ENCODE assay signal across 20 cellular contexts in genomic region chr1:31989964-31990363, GRCh38. TPM values are rescaled to one million over a fixed set of nuclear protein-coding genes. Genes with fewer than 3 reads are reported as not detected.
DNase-seq lines count a peak whose midpoint lies in the region; ATAC-seq lines count a peak whose summit lies in the region.
"Had no signal": no experiment of that assay in that cellular context is flagged by ENCODE, and none has a peak within 500 bp of the region (broad histone marks: within the 10 kb centered on the region; RNA-seq: fewer than 3 reads in every experiment).

No MANE protein-coding gene starts in this region.

- peaks cover 23% of the 10 kb centered on the region for H3K4me1 Mint-ChIP-seq in T-helper 2 cell treated with Interferon-gamma antibody and Interleukin-4, amounts not matched to agents 5 μg/mL and 100 μg/mL, for 36 hours (ENCODE audit: low read depth)
- H3K4me1 Mint-ChIP-seq in activated naive CD8-positive, alpha-beta T cell treated with anti-CD3 and anti-CD28 coated beads for 36 hours = peaks cover 14% of the 10 kb centered on the region
- peaks cover 16% of the 10 kb centered on the region for H3K4me1 Mint-ChIP-seq in activated naive CD8-positive, alpha-beta T cell treated with anti-CD3 and anti-CD28 coated beads, Interleukin-2, amount 50 U/mL, for 24 hours
- H3K4me1 Mint-ChIP-seq in T-helper 17 cell = peaks cover 30% of the 10 kb centered on the region
- H3K4me1 Mint-ChIP-seq in stimulated activated effector memory CD8-positive, alpha-beta T cell treated with anti-CD3 and anti-CD28 coated beads, Interleukin-12 subunit alpha, Interleukin-12 subunit beta, amount 100 ng/mL, for 72 hours = peaks cover 20% of the 10 kb centered on the region

- DNase-seq in T-helper 2 cell treated with Interferon-gamma antibody and Interleukin-4, amounts not matched to agents 5 μg/mL and 100 μg/mL, for 36 hours (ENCODE audit: low spot score) = no peak
- DNase-seq in T-helper 2 cell (no peak), T-helper 17 cell (no peak), NCI-H2029 treated with DMSO at 0.1 percent for 48 hours (lab: John Stamatoyannopoulos, UW) (no peak)
- no peak for DNase-seq in activated naive CD8-positive, alpha-beta T cell treated with anti-CD3 and anti-CD28 coated beads for 36 hours
- no peak for DNase-seq in activated naive CD8-positive, alpha-beta T cell treated with anti-CD3 and anti-CD28 coated beads, Interleukin-2, amount 50 U/mL, for 24 hours
- no peak for DNase-seq in stimulated activated effector memory CD8-positive, alpha-beta T cell treated with anti-CD3 and anti-CD28 coated beads, Interleukin-12 subunit alpha, Interleukin-12 subunit beta, amount 100 ng/mL, for 72 hours (ENCODE audit: low spot score in 2 of 2)
- no peak for DNase-seq in stimulated activated CD4-positive, alpha-beta T cell treated with anti-CD3 and anti-CD28 coated beads, Interleukin-2, amount 100 ng/mL, for 24 hours
- DNase-seq: Caco-2, HCEC 1CT, NCI-H1048, NCI-H1417, NCI-H1694, NCI-H2081, NCI-H2227 treated with DMSO at 0.1 percent for 48 hours, SHP77 had no signal

- H3K9me3 ChIP-seq in T-helper 17 cell (ENCODE audit: control insufficient read depth, low read length, poor library complexity, severe bottlenecking) = no peaks in the 10 kb centered on the region
- H3K9me3 ChIP-seq: Caco-2 had no signal

- no peak overlapping the region for H3K4me3 Mint-ChIP-seq in T-helper 2 cell treated with Interferon-gamma antibody and Interleukin-4, amounts not matched to agents 5 μg/mL and 100 μg/mL, for 36 hours
- no peak overlapping the region for H3K4me3 Mint-ChIP-seq in activated naive CD8-positive, alpha-beta T cell treated with anti-CD3 and anti-CD28 coated beads for 36 hours
- no peak overlapping the region for H3K4me3 Mint-ChIP-seq in activated naive CD8-positive, alpha-beta T cell treated with anti-CD3 and anti-CD28 coated beads, Interleukin-2, amount 50 U/mL, for 24 hours
- no peak overlapping the region for H3K4me3 Mint-ChIP-seq in T-helper 17 cell
- no peak overlapping the region for H3K4me3 Mint-ChIP-seq in stimulated activated effector memory CD8-positive, alpha-beta T cell treated with anti-CD3 and anti-CD28 coated beads, Interleukin-12 subunit alpha, Interleukin-12 subunit beta, amount 100 ng/mL, for 72 hours
- H3K4me3 Mint-ChIP-seq: B cell, CD14-positive monocyte had no signal

- no peaks in the 10 kb centered on the region for H3K27me3 Mint-ChIP-seq in T-helper 2 cell treated with Interferon-gamma antibody and Interleukin-4, amounts not matched to agents 5 μg/mL and 100 μg/mL, for 36 hours (ENCODE audit: low read depth)
- no peaks in the 10 kb centered on the region for H3K27me3 Mint-ChIP-seq in activated naive CD8-positive, alpha-beta T cell treated with anti-CD3 and anti-CD28 coated beads for 36 hours
- no peaks in the 10 kb centered on the region for H3K27me3 Mint-ChIP-seq in activated naive CD8-positive, alpha-beta T cell treated with anti-CD3 and anti-CD28 coated beads, Interleukin-2, amount 50 U/mL, for 24 hours
- H3K27me3 Mint-ChIP-seq in T-helper 17 cell = no peaks in the 10 kb centered on the region
- H3K27me3 Mint-ChIP-seq: B cell had no signal

- H3K27ac Mint-ChIP-seq in T-helper 2 cell treated with Interferon-gamma antibody and Interleukin-4, amounts not matched to agents 5 μg/mL and 100 μg/mL, for 36 hours = peak overlapping the region; percentile 22
- peak overlapping the region; percentile 2 for H3K27ac Mint-ChIP-seq in activated naive CD8-positive, alpha-beta T cell treated with anti-CD3 and anti-CD28 coated beads for 36 hours
- no peak overlapping the region for H3K27ac Mint-ChIP-seq in activated naive CD8-positive, alpha-beta T cell treated with anti-CD3 and anti-CD28 coated beads, Interleukin-2, amount 50 U/mL, for 24 hours
- peak overlapping the region; percentile 87 for H3K27ac Mint-ChIP-seq in T-helper 17 cell
- H3K27ac Mint-ChIP-seq in stimulated activated effector memory CD8-positive, alpha-beta T cell treated with anti-CD3 and anti-CD28 coated beads, Interleukin-12 subunit alpha, Interleukin-12 subunit beta, amount 100 ng/mL, for 72 hours = peak overlapping the region; percentile 3
- H3K27ac Mint-ChIP-seq: B cell, CD14-positive monocyte had no signal

- no peak for ATAC-seq in activated naive CD8-positive, alpha-beta T cell treated with anti-CD3 and anti-CD28 coated beads, Interleukin-2, amount 50 U/mL, for 24 hours
- no peak for ATAC-seq in T-helper 17 cell
- no peak for ATAC-seq in stimulated activated effector memory CD8-positive, alpha-beta T cell treated with anti-CD3 and anti-CD28 coated beads, Interleukin-12 subunit alpha, Interleukin-12 subunit beta, amount 100 ng/mL, for 72 hours
- ATAC-seq: GM12878, Panc1 had no signal

- H3K9me3 Mint-ChIP-seq in T-helper 2 cell treated with Interferon-gamma antibody and Interleukin-4, amounts not matched to agents 5 μg/mL and 100 μg/mL, for 36 hours = no peaks in the 10 kb centered on the region
- H3K9me3 Mint-ChIP-seq in activated naive CD8-positive, alpha-beta T cell treated with anti-CD3 and anti-CD28 coated beads for 36 hours = no peaks in the 10 kb centered on the region
- H3K9me3 Mint-ChIP-seq in activated naive CD8-positive, alpha-beta T cell treated with anti-CD3 and anti-CD28 coated beads, Interleukin-2, amount 50 U/mL, for 24 hours = no peaks in the 10 kb centered on the region
- H3K9me3 Mint-ChIP-seq in stimulated activated effector memory CD8-positive, alpha-beta T cell treated with anti-CD3 and anti-CD28 coated beads, Interleukin-12 subunit alpha, Interleukin-12 subunit beta, amount 100 ng/mL, for 72 hours = no peaks in the 10 kb centered on the region

- no peaks in the 10 kb centered on the region for H3K36me3 Mint-ChIP-seq in T-helper 2 cell treated with Interferon-gamma antibody and Interleukin-4, amounts not matched to agents 5 μg/mL and 100 μg/mL, for 36 hours (ENCODE audit: low read depth)
- no peaks in the 10 kb centered on the region for H3K36me3 Mint-ChIP-seq in activated naive CD8-positive, alpha-beta T cell treated with anti-CD3 and anti-CD28 coated beads for 36 hours
- H3K36me3 Mint-ChIP-seq in activated naive CD8-positive, alpha-beta T cell treated with anti-CD3 and anti-CD28 coated beads, Interleukin-2, amount 50 U/mL, for 24 hours (ENCODE audit: low read depth) = no peaks in the 10 kb centered on the region
- H3K36me3 Mint-ChIP-seq in T-helper 17 cell (ENCODE audit: low read depth) = no peaks in the 10 kb centered on the region
- no peaks in the 10 kb centered on the region for H3K36me3 Mint-ChIP-seq in stimulated activated effector memory CD8-positive, alpha-beta T cell treated with anti-CD3 and anti-CD28 coated beads, Interleukin-12 subunit alpha, Interleukin-12 subunit beta, amount 100 ng/mL, for 72 hours
- H3K36me3 Mint-ChIP-seq: CD14-positive monocyte had no signal

RNA-seq across cellular contexts. Expression of gene KHDRBS1, which starts 23.7 kb away (rescaled TPM):
- total RNA-seq in activated naive CD8-positive, alpha-beta T cell treated with anti-CD3 and anti-CD28 coated beads for 36 hours = 100 to 1,000 TPM; 221 to 222 TPM
- total RNA-seq in T-helper 17 cell = 10 to 100 TPM; 92.5 to 94.9 TPM

RNA-seq across cellular contexts. Expression of gene PTP4A2, which starts 51.8 kb away (rescaled TPM):
- total RNA-seq in activated naive CD8-positive, alpha-beta T cell treated with anti-CD3 and anti-CD28 coated beads for 36 hours = 100 to 1,000 TPM; 342 to 357 TPM
- total RNA-seq in T-helper 17 cell = 100 to 1,000 TPM; 269 to 384 TPM
